20 cellular contexts compared by ENCODE assay signal in genomic region chr21:41828884-41829360, GRCh38. TPM values are rescaled to one million over a fixed set of nuclear protein-coding genes. Genes with fewer than 3 reads are reported as not detected.
DNase-seq lines count a peak whose midpoint lies in the region; ATAC-seq, FAIRE-seq and TF ChIP-seq lines count a peak whose summit lies in the region.
"Had no signal": no experiment of that assay in that cellular context is flagged by ENCODE, and none has a peak within 500 bp of the region (broad histone marks: within the 10 kb centered on the region; RNA-seq: fewer than 3 reads in every experiment).

No MANE protein-coding gene starts in this region.

- H3K27ac ChIP-seq in HepG2 (ENCODE audit: extremely low read length, insufficient read depth, low read length) (no peak overlapping the region), right lobe of liver (no peak overlapping the region), OCI-LY7 (ENCODE audit: low read depth, low read length, poor library complexity, severe bottlenecking) (peak overlapping the region; percentile 20)
- H3K27ac ChIP-seq: 22Rv1; A549; BLaER1 treated with 17β-estradiol and CSF1 and Interleukin-3, amounts not matched to agents 10 nM and 100 nM; HL-60 had no signal

- H3K4me2 ChIP-seq in HepG2 (ENCODE audit: low read depth, low read length) = no peak overlapping the region
- no peak overlapping the region for H3K4me2 ChIP-seq in OCI-LY7 (ENCODE audit: low read length)
- H3K4me2 ChIP-seq: A549; BLaER1 treated with 17β-estradiol and CSF1 and Interleukin-3, amounts not matched to agents 10 nM and 100 nM had no signal

- no peak overlapping the region for H3K4me3 Mint-ChIP-seq in activated T-cell treated with anti-CD3 and anti-CD28 coated beads, Interleukin-2, amount 50 U/mL, for 24 hours
- H3K4me3 Mint-ChIP-seq: B cell; CD8-positive, alpha-beta T cell; H9; IgD-negative memory B cell had no signal

- 52% methylated on average over 3 of the region's 3 CpGs for WGBS in HepG2 (ENCODE audit: low lambda C conversion rate)
- 67% methylated on average over 3 of the region's 3 CpGs for WGBS in right lobe of liver (ENCODE audit: insufficient coverage, low coverage, low lambda C conversion rate, missing lambda C conversion rate)

- H3K79me2 ChIP-seq in HepG2 (ENCODE audit: insufficient read depth, low read length) (no peaks in the 10 kb centered on the region), OCI-LY7 (ENCODE audit: insufficient read depth, low read depth, low read length) (no peaks in the 10 kb centered on the region)

- H3K4me1 ChIP-seq in HepG2 (ENCODE audit: insufficient read depth, low read length) = no peaks in the 10 kb centered on the region
- no peaks in the 10 kb centered on the region for H3K4me1 ChIP-seq in right lobe of liver
- peaks cover 32% of the 10 kb centered on the region for H3K4me1 ChIP-seq in OCI-LY7 (ENCODE audit: insufficient read depth, low read length, poor library complexity, severe bottlenecking)
- H3K4me1 ChIP-seq: A549 had no signal

- H3K27ac Mint-ChIP-seq in activated T-cell treated with anti-CD3 and anti-CD28 coated beads, Interleukin-2, amount 50 U/mL, for 24 hours = no peak overlapping the region
- H3K27ac Mint-ChIP-seq: B cell; CD8-positive, alpha-beta T cell; H9; IgD-negative memory B cell had no signal

- no TSS peak for BruUV-seq in HepG2 (replicated peaks; lab: Mats Ljungman, UMichigan)
- BruUV-seq in OCI-LY7 (replicated peaks; lab: Mats Ljungman, UMichigan) = no TSS peak

- intact Hi-C loops in HepG2 (cut with micrococcal nuclease; ENCODE audit: unreplicated experiment) (no loop called here), right lobe of liver (cut with DNase I) (no loop called here), OCI-LY7 (cut with micrococcal nuclease; ENCODE audit: unreplicated experiment) (no loop called here)

- POLR2A ChIA-PET in HepG2 (lab: Yijun Ruan, JAX) = no interaction called here
- POLR2A ChIA-PET in OCI-LY7 (lab: Charles Lee) = no interaction called here

- TF ChIP-seq CTCF in HepG2 (CRISPR knock-in tag; IDR thresholded peaks at IDR 0.05) = no peak
- TF ChIP-seq CTCF in right lobe of liver (IDR thresholded peaks at IDR 0.05) = no peak
- no peak for TF ChIP-seq CTCF in OCI-LY7 (conservative IDR thresholded peaks at IDR 0.05; ENCODE audit: low read length)

- TF ChIP-seq EP300 in HepG2 (IDR thresholded peaks at IDR 0.05; ENCODE audit: low read depth in 2 of 2, low read length in 2 of 2) (no peak), HepG2 (CRISPR knock-in tag; IDR thresholded peaks at IDR 0.05; ENCODE audit: borderline replicate concordance) (no peak)

- H3K27me3 ChIP-seq in HepG2 (ENCODE audit: control insufficient read depth in 1 of 2, insufficient read depth in 2 of 2, low read length in 2 of 2) (no peaks in the 10 kb centered on the region), right lobe of liver (no peaks in the 10 kb centered on the region)
- H3K27me3 ChIP-seq: BLaER1 treated with 17β-estradiol and CSF1 and Interleukin-3, amounts not matched to agents 10 nM and 100 nM had no signal

- H3K4me3 ChIP-seq in HepG2 (replicated peaks in 1 of 3; ENCODE audit: insufficient read depth in 1 of 3, low read depth in 2 of 3, low read length in 3 of 3) = no peak overlapping the region
- no peak overlapping the region for H3K4me3 ChIP-seq in right lobe of liver
- H3K4me3 ChIP-seq in OCI-LY7 (ENCODE audit: low read depth, low read length, poor library complexity, severe bottlenecking) = no peak overlapping the region
- H3K4me3 ChIP-seq: A549; BLaER1 treated with 17β-estradiol and CSF1 and Interleukin-3, amounts not matched to agents 10 nM and 100 nM; GM12878 had no signal

- H3K9me2 ChIP-seq in OCI-LY7 (ENCODE audit: insufficient read depth, low read length) = no peaks in the 10 kb centered on the region

- no peaks in the 10 kb centered on the region for H4K20me1 ChIP-seq in HepG2 (ENCODE audit: insufficient read depth, low read length)
- H4K20me1 ChIP-seq in OCI-LY7 (ENCODE audit: insufficient read depth, low read length) = no peaks in the 10 kb centered on the region

- no peak for ATAC-seq in HepG2
- ATAC-seq in right lobe of liver = no peak
- ATAC-seq: A549; CD8-positive, alpha-beta T cell; GM12878 had no signal

- no peak overlapping the region for H3K9ac ChIP-seq in HepG2 (ENCODE audit: insufficient read depth, low read depth, low read length)
- H3K9ac ChIP-seq: BLaER1 treated with 17β-estradiol and CSF1 and Interleukin-3, amounts not matched to agents 10 nM and 100 nM had no signal

- no peak overlapping the region for H2AFZ ChIP-seq in HepG2 (ENCODE audit: low read length)
- H2AFZ ChIP-seq in OCI-LY7 (ENCODE audit: low read length) = no peak overlapping the region

- H3K9me3 Mint-ChIP-seq in activated T-cell treated with anti-CD3 and anti-CD28 coated beads, Interleukin-2, amount 50 U/mL, for 24 hours = no peaks in the 10 kb centered on the region
- H3K9me3 Mint-ChIP-seq: CD8-positive, alpha-beta T cell; H9; IgD-negative memory B cell had no signal

- no peak for TF ChIP-seq RAD21 in HepG2 (CRISPR knock-in tag; IDR thresholded peaks at IDR 0.05)

- DNase-seq in HepG2 (ENCODE audit: low spot score) = no peak
- no peak for DNase-seq in right lobe of liver
- no peak for DNase-seq in OCI-LY7 (ENCODE audit: low spot score)
- peak; percentile 8 for DNase-seq in amniotic epithelial cell (ENCODE audit: low read depth)
- DNase-seq in NCI-H1436 (lab: John Stamatoyannopoulos, UW) = no peak
- no peak for DNase-seq in activated T-cell treated with anti-CD3 and anti-CD28 coated beads, Interleukin-2, amount 50 U/mL, for 24 hours
- no peak for DNase-seq in activated CD4-positive, CD25-positive, alpha-beta regulatory T cell treated with anti-CD3 and anti-CD28 coated beads, Interleukin-2, amount 50 U/mL, for 72 hours
- DNase-seq in NCI-H1092 treated with DMSO at 0.1 percent for 48 hours (lab: John Stamatoyannopoulos, UW) = no peak
- DNase-seq: Calu3; CD8-positive, alpha-beta T cell; DMS79 treated with DMSO at 0.1 percent for 48 hours; GOT3; H9 had no signal

- H3K9me3 ChIP-seq in HepG2 (ENCODE audit: low read length) (no peaks in the 10 kb centered on the region), right lobe of liver (no peaks in the 10 kb centered on the region), OCI-LY7 (ENCODE audit: low read length) (no peaks in the 10 kb centered on the region)
- H3K9me3 ChIP-seq: A549; BLaER1 treated with 17β-estradiol and CSF1 and Interleukin-3, amounts not matched to agents 10 nM and 100 nM had no signal

- TF ChIP-seq POLR2A in HepG2 (IDR thresholded peaks at IDR 0.05; ENCODE audit: insufficient read depth in 1 of 2, low read depth in 2 of 2, low read length in 2 of 2) (no peak), right lobe of liver (IDR thresholded peaks at IDR 0.05) (no peak)

- CTCF ChIA-PET in HepG2 (lab: Yijun Ruan, JAX; ENCODE audit: low intra/inter-chr PET ratio, low total read pairs) (no interaction called here), OCI-LY7 (lab: Charles Lee; ENCODE audit: unreplicated experiment) (no interaction called here)

- in situ Hi-C loops in HepG2 (cut with HindIII; ENCODE audit: extremely low pct_ligation_motif_present, low pct_unique_long_range_greater_than_20kb) = no loop called here

- peaks cover 5 to 7% of the 10 kb centered on the region in 2 experiments; a peak in 2 of 5 replicates for H3K36me3 ChIP-seq in HepG2 (replicated peaks in 1 of 2; ENCODE audit: control insufficient read depth in 1 of 2, insufficient read depth in 2 of 2, low read length in 2 of 2)
- H3K36me3 ChIP-seq in right lobe of liver = peaks cover 0 to 3% (median 0%) of the 10 kb centered on the region in 4 donors
- peaks cover 50% of the 10 kb centered on the region for H3K36me3 ChIP-seq in OCI-LY7 (ENCODE audit: insufficient read depth, low read length)

- peaks cover 53% of the 10 kb centered on the region for H3K36me3 Mint-ChIP-seq in activated T-cell treated with anti-CD3 and anti-CD28 coated beads, Interleukin-2, amount 50 U/mL, for 24 hours (ENCODE audit: low read depth)
- H3K36me3 Mint-ChIP-seq: IgD-negative memory B cell had no signal

- no peaks in the 10 kb centered on the region for H3K4me1 Mint-ChIP-seq in activated T-cell treated with anti-CD3 and anti-CD28 coated beads, Interleukin-2, amount 50 U/mL, for 24 hours (ENCODE audit: low read depth)
- H3K4me1 Mint-ChIP-seq: H9 had no signal

- FAIRE-seq in HepG2 (lab: Jason Lieb, UNC) = no peak
- FAIRE-seq: A549, GM12878 had no signal

- no peaks in the 10 kb centered on the region for H3K27me3 Mint-ChIP-seq in activated T-cell treated with anti-CD3 and anti-CD28 coated beads, Interleukin-2, amount 50 U/mL, for 24 hours
- H3K27me3 Mint-ChIP-seq: B cell, IgD-negative memory B cell had no signal

TF ChIP-seq in HepG2, 621 proteins besides CTCF, POLR2A, EP300 and RAD21 (continues in another document):
- TF ChIP-seq ZNF605 (CRISPR knock-in tag; IDR thresholded peaks at IDR 0.05) = no peak

RNA-seq across cellular contexts. Expression of gene PRDM15, which starts 50.2 kb away (rescaled TPM):
- total RNA-seq in HepG2 (2016; rRNA removed; fragmentation: Illumina TruSeq; extraction: Trizol) = 4.0 and 4.2 TPM in 2 replicates
- total RNA-seq in HepG2 (2016; cell fraction: cytosol; rRNA removed; fragmentation: Illumina TruSeq; extraction: Trizol; ENCODE audit: low read depth) = 1.2 and 1.5 TPM in 2 replicates
- 3.0 and 4.8 TPM in 2 replicates for total RNA-seq in HepG2 (2016; cell fraction: insoluble cytoplasmic fraction; rRNA removed; fragmentation: Illumina TruSeq; extraction: Trizol)
- 1.9 TPM in 2 replicates for total RNA-seq in HepG2 (2016; cell fraction: membrane; rRNA removed; fragmentation: Illumina TruSeq; extraction: Trizol)
- 8.4 and 8.5 TPM in 2 replicates for total RNA-seq in HepG2 (2016; cell fraction: nucleus; rRNA removed; fragmentation: Illumina TruSeq; extraction: Trizol)
- 6.9 and 8.7 TPM in 2 replicates for polyA plus RNA-seq in HepG2 (2011; rRNA removed)
- 1.9 and 2.1 TPM in 2 replicates for polyA plus RNA-seq in HepG2 (2011; cell fraction: cytosol; rRNA removed)
- polyA plus RNA-seq in HepG2 (2011; cell fraction: nucleus; rRNA removed) = 29.0 and 46.2 TPM in 2 replicates
- polyA plus RNA-seq in HepG2 (2012) = 2.7 and 2.8 TPM in 2 replicates
- polyA plus RNA-seq in HepG2 (2016; cell fraction: cytosol; fragmentation: Illumina TruSeq; extraction: Trizol; ENCODE audit: low read depth) = 0.29 and 0.34 TPM in 2 replicates
- polyA plus RNA-seq in HepG2 (2016; cell fraction: insoluble cytoplasmic fraction; fragmentation: Illumina TruSeq; extraction: Trizol; ENCODE audit: low read depth) = 2.1 and 3.3 TPM in 2 replicates
- 0.50 and 0.78 TPM in 2 replicates for polyA plus RNA-seq in HepG2 (2016; cell fraction: membrane; fragmentation: Illumina TruSeq; extraction: Trizol; ENCODE audit: low read depth)
- polyA plus RNA-seq in HepG2 (2016; cell fraction: nucleus; fragmentation: Illumina TruSeq; extraction: Trizol; ENCODE audit: insufficient read depth, low read depth) = 15.5 and 16.6 TPM in 2 replicates
- polyA minus RNA-seq in HepG2 (2011; rRNA and poly(A)+ RNA removed; ENCODE audit: low replicate concordance) = 15.6 and 28.2 TPM in 2 replicates
- 3.9 and 5.9 TPM in 2 replicates for polyA minus RNA-seq in HepG2 (2011; cell fraction: cytosol; rRNA and poly(A)+ RNA removed)
- polyA minus RNA-seq in HepG2 (2011; cell fraction: nucleus; rRNA and poly(A)+ RNA removed) = 10.0 and 10.2 TPM in 2 replicates
- total RNA-seq in right lobe of liver = 1 to 10 TPM; 1.9 to 4.0 (median 2.7) TPM
- total RNA-seq in OCI-LY7 (2014; rRNA removed; shearing (Covaris generic)) = 19.7 and 30.5 TPM in 2 replicates
- total RNA-seq in OCI-LY7 (2022) = 30.2 and 31.7 TPM in 2 replicates
